Comparison of ENCODE assay signal across 8 cellular contexts in the genomic region with DNA sequence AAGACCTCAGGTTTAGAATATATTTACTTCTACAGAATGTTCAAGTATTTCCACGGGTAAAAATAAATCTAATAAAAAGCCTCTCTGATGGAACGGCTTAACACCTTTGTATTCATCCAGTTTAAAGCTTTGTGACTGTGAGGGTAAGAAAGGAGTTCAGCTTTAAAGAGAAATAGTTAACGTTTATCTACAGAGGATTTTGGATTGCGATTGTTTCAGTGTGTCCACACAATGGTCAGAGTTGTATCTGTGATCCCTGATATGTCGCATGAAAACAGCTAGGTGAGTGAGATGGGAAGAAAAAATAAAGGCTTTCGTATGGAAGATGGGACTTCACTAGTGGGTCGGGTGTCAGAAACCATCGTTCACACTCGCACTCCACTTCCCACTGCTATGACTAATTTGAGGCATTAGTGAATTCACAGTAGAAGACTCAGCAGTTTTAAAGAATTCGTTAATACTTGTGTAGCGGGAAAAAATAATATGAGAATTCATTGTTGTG. TPM values are rescaled to one million over a fixed set of nuclear protein-coding genes. Genes with fewer than 3 reads are reported as not detected.
A peak's percentile ranks its signal among the peaks of the same experiment; 100 is the strongest.
DNase-seq lines count a peak whose midpoint lies in the region; ATAC-seq lines count a peak whose summit lies in the region.

No MANE protein-coding gene starts in this region.

- H3K9me3 Mint-ChIP-seq in CD4-positive, alpha-beta memory T cell, result no peaks in the 10 kb centered on the region

- H3K27me3 Mint-ChIP-seq in CD4-positive, alpha-beta memory T cell, result no peaks in the 10 kb centered on the region

- H3K36me3 ChIP-seq in CD4-positive, alpha-beta memory T cell (ENCODE audit: insufficient read depth, low read length), result no peaks in the 10 kb centered on the region

- no peak for ATAC-seq in HG03108 (IDR thresholded peaks at IDR 0.05; ENCODE audit: unreplicated experiment)

- peaks cover 17% of the 10 kb centered on the region for H3K4me1 ChIP-seq in CD4-positive, alpha-beta memory T cell (ENCODE audit: insufficient read depth, low read length)

- no peak overlapping the region for H3K27ac ChIP-seq in CD4-positive, alpha-beta memory T cell (ENCODE audit: low read depth, low read length)

- no peaks in the 10 kb centered on the region for H3K27me3 ChIP-seq in CD4-positive, alpha-beta memory T cell (ENCODE audit: insufficient read depth, low read length)

- no peaks in the 10 kb centered on the region for H3K9me3 ChIP-seq in CD4-positive, alpha-beta memory T cell (ENCODE audit: control insufficient read depth in 1 of 2, low read length in 2 of 2)

- H3K4me3 Mint-ChIP-seq in CD4-positive, alpha-beta memory T cell, result peak overlapping the region; percentile 86 to 91 (median 90)

- H3K27ac Mint-ChIP-seq in CD4-positive, alpha-beta memory T cell, result peak overlapping the region in 6 of 7 donors; percentile 38 to 91 (median 86)

- POLR2A ChIA-PET in CD4-positive, alpha-beta memory T cell (lab: Charles Lee; ENCODE audit: partially characterized antibody), result interaction anchor here (1.3 to 4.6 kb wide), 3 partner anchors 11 to 217 kb away, joined by 4 to 112 read pairs (median 4); partner anchors contain the start of gene PRDM10

- intact Hi-C loops in CD4-positive, alpha-beta memory T cell (cut with micrococcal nuclease), result no loop called here

- peaks cover 0 to 11% of the 10 kb centered on the region in 2 donors for H3K36me3 Mint-ChIP-seq in CD4-positive, alpha-beta memory T cell

- in situ Hi-C loops in KBM-7 (cut with MboI; ENCODE audit: low pct_unique_long_range_greater_than_20kb, low sequenced_read_pairs), result no loop called here

- peaks cover 18 to 42% (median 20%) of the 10 kb centered on the region in 4 donors for H3K4me1 Mint-ChIP-seq in CD4-positive, alpha-beta memory T cell

- no peak for DNase-seq in CD4-positive, alpha-beta memory T cell
- DNase-seq in KBM-7 (peak; percentile 36), amniotic epithelial cell (ENCODE audit: low read depth) (peak; percentile 25), kidney glomerular epithelial cell (lab: John Stamatoyannopoulos, UW) (peak; percentile 44), superior temporal gyrus (ENCODE audit: extremely low spot score) (peak; percentile 45), T-helper 9 cell (no peak), NCI-H345 (lab: John Stamatoyannopoulos, UW) (no peak)

- CTCF ChIA-PET in CD4-positive, alpha-beta memory T cell (lab: Charles Lee; ENCODE audit: partially characterized antibody), result interaction anchor here (0.6 to 2.9 kb wide), 11 partner anchors 42 to 285 kb away, joined by 3 to 19 read pairs (median 4); partner anchors contain the start of gene PRDM10

- no peak overlapping the region for H3K4me3 ChIP-seq in CD4-positive, alpha-beta memory T cell (ENCODE audit: low read length in 2 of 2)

RNA-seq across cellular contexts. Expression of gene APLP2, which starts 1.6 kb away (rescaled TPM):
- 10 to 100 TPM; 58.7 to 65.3 TPM for total RNA-seq in CD4-positive, alpha-beta memory T cell
- polyA plus RNA-seq in CD4-positive, alpha-beta memory T cell, result 10 to 100 TPM; 33.0 to 42.0 TPM

Comparison
In these comparisons a context has a peak if more than half of its experiments do, and no peak if none do; other contexts are left out.
1. DNase-seq: peak in KBM-7 (single experiment), amniotic epithelial cell (single experiment), kidney glomerular epithelial cell (single experiment) and superior temporal gyrus (single experiment); none in CD4-positive, alpha-beta memory T cell (0 of 5), T-helper 9 cell (single experiment) and NCI-H345 (single experiment).